ENCODE assay signal across 8 cellular contexts in the genomic region with DNA sequence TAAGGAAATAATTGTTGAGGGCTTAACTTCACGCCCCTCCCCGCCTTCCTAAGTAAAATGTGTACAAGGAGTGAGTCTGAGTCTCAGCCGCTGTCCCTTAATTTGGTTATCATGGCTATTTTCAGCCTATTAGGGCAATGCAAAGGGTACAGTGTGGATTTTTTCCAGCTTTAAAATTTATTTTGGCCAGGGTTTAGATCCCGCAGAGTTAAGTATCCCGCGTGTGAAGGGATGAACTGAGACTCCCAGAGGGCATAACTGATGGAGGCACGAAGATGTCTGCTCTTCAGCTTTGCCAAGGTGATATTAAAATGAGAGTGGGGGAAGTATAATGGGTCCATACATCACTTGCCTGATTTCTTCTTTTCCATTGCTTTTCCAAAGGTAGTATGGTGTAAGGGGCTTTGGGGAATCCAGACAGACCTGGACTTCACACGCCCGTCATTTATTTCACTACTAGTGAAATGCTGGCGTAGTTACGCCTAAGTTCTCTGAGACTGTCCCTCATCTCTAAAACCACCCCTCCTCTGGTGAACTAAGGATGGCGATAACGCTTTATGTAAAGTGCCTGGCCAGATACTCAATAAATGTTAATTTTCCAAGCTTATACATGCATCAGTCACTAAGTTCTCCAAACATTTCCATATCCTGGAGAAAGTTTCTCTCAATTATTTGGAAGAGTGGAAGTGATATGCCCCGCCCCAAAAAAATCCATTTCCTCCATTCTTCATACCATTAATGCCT. TPM values are rescaled to one million over a fixed set of nuclear protein-coding genes. Genes with fewer than 3 reads are reported as not detected.
DNase-seq lines count a peak whose midpoint lies in the region; ATAC-seq and TF ChIP-seq lines count a peak whose summit lies in the region.

No MANE protein-coding gene starts in this region.

- H3K27ac Mint-ChIP-seq in mesothelial cell of epicardium: peak overlapping the region; percentile 76

- WGBS in heart left ventricle, 4 donors: 46 to 53% (median 49%) methylated on average over 14 of the region's 14 CpGs
- WGBS in body of pancreas, 2 donors: 39 to 44% methylated on average over 14 of the region's 14 CpGs

- H3K27ac ChIP-seq in heart left ventricle (peak overlapping the region; percentile 72 to 96 (median 87)), body of pancreas (peak overlapping the region in 3 of 4 donors; percentile 83 to 84 (median 83)), uterus (peak overlapping the region; percentile 85 to 94)

- no peaks in the 10 kb centered on the region for H3K9me3 Mint-ChIP-seq in mesothelial cell of epicardium

- H3K27me3 Mint-ChIP-seq in mesothelial cell of epicardium (ENCODE audit: low read depth): peaks cover 24% of the 10 kb centered on the region

- TF ChIP-seq POLR2A in heart left ventricle (IDR thresholded peaks at IDR 0.05) (no peak), body of pancreas (IDR thresholded peaks at IDR 0.05) (no peak), uterus (IDR thresholded peaks at IDR 0.05) (no peak)

- ATAC-seq in heart left ventricle (no peak), left cardiac atrium (no peak), body of pancreas (no peak), GM18498 (IDR thresholded peaks at IDR 0.05; ENCODE audit: unreplicated experiment) (no peak), GM21423 (IDR thresholded peaks at IDR 0.05; ENCODE audit: unreplicated experiment) (no peak)

- H3K4me3 ChIP-seq in heart left ventricle (peak overlapping the region; percentile 66 to 96 (median 90)), body of pancreas (peak overlapping the region; percentile 16 to 89), uterus (peak overlapping the region; percentile 64 to 99)

- H3K4me3 Mint-ChIP-seq in mesothelial cell of epicardium: peak overlapping the region; percentile 87

- H3K9me3 ChIP-seq in heart left ventricle: no peaks in the 10 kb centered on the region
- H3K9me3 ChIP-seq in body of pancreas: no peaks in the 10 kb centered on the region
- no peaks in the 10 kb centered on the region for H3K9me3 ChIP-seq in uterus

- H3K4me1 ChIP-seq in heart left ventricle: peaks cover 5 to 74% (median 34%) of the 10 kb centered on the region in 12 donors
- peaks cover 37% of the 10 kb centered on the region for H3K4me1 ChIP-seq in body of pancreas
- no peaks in the 10 kb centered on the region for H3K4me1 ChIP-seq in uterus

- DNase-seq in heart left ventricle (no peak), left cardiac atrium (no peak), body of pancreas (no peak), mesothelial cell of epicardium (ENCODE audit: low spot score in 2 of 2, unreplicated experiment in 2 of 2) (no peak), uterus (no peak), KG1 (lab: John Stamatoyannopoulos, UW) (no peak)

- intact Hi-C loops in heart left ventricle (cut with DNase I): no loop called here
- intact Hi-C loops in left cardiac atrium (cut with DNase I): no loop called here
- intact Hi-C loops in body of pancreas (cut with DNase I): no loop called here
- intact Hi-C loops in uterus (cut with DNase I; ENCODE audit: low total_unique reads): no loop called here

- TF ChIP-seq CTCF in heart left ventricle (IDR thresholded peaks at IDR 0.05) (no peak), body of pancreas (IDR thresholded peaks at IDR 0.05) (no peak), mesothelial cell of epicardium (IDR thresholded peaks at IDR 0.05; ENCODE audit: unreplicated experiment) (no peak), uterus (IDR thresholded peaks at IDR 0.05) (no peak)

- H3K36me3 Mint-ChIP-seq in mesothelial cell of epicardium: peaks cover 2% of the 10 kb centered on the region

- H3K27me3 ChIP-seq in heart left ventricle: peaks cover 0 to 6% (median 0%) of the 10 kb centered on the region in 9 donors
- H3K27me3 ChIP-seq in body of pancreas: no peaks in the 10 kb centered on the region
- no peaks in the 10 kb centered on the region for H3K27me3 ChIP-seq in uterus

- H3K36me3 ChIP-seq in heart left ventricle (peaks cover 0 to 6% (median 3%) of the 10 kb centered on the region in 9 donors), body of pancreas (replicated peaks in 1 of 2; ENCODE audit: insufficient read depth in 1 of 2, low read depth in 2 of 2) (no peaks in the 10 kb centered on the region), uterus (no peaks in the 10 kb centered on the region)

- H3K4me1 Mint-ChIP-seq in mesothelial cell of epicardium: peaks cover 41% of the 10 kb centered on the region

RNA-seq across cellular contexts. Expression of a gene that starts 0.9 kb away (rescaled TPM):
- 10 to 100 TPM; 47.3 to 72.8 (median 52.4) TPM for total RNA-seq in heart left ventricle
- 10 to 100 TPM; 25.7 to 35.4 TPM for polyA plus RNA-seq in heart left ventricle
- total RNA-seq in left cardiac atrium: 10 to 100 TPM; 30.5 to 31.8 TPM
- 10 to 100 TPM; 24.7 to 40.5 TPM for total RNA-seq in body of pancreas
- 28.7 to 29.3 TPM (median 28.9 TPM) in 3 replicates for total RNA-seq in mesothelial cell of epicardium
- total RNA-seq in uterus: 10 to 100 TPM; 12.0 to 92.7 (median 47.8) TPM

RNA-seq across cellular contexts. Expression of a gene that starts 39.0 kb away (rescaled TPM):
- total RNA-seq in heart left ventricle (1,000 to 10,000 TPM in 3 of 9 donors, 100 to 1,000 TPM in 6; 588 to 1,434 (median 930) TPM), left cardiac atrium (100 to 1,000 TPM; 633 to 874 TPM), body of pancreas (100 to 1,000 TPM in 1 of 2 donors, 10 to 100 TPM in 1; 68.2 to 194 TPM), mesothelial cell of epicardium (162 to 176 TPM (median 171 TPM) in 3 replicates), uterus (100 to 1,000 TPM; 221 to 621 (median 300) TPM)
- polyA plus RNA-seq in heart left ventricle: 1,000 to 10,000 TPM in 1 of 2 donors, 100 to 1,000 TPM in 1; 133 to 1,175 TPM
